In the genomic region with DNA sequence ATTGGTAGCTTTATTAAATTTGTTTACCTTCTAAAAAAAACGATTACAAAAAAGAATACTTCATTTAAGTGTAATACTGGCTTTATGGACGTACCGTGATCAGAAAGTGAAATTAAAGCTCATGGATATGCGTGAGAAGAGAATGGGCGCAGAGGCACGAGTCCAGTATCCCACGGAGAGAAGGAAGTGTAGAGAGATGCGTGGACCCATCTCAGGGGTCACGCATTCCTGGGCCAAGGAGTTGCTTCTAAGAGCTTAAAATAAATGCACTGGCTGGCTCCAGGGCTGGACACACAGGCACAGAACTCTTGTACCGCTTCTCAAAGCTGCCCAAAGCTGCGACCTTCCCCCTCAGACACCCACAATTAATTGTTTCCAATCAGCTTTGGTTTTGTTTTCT, we compare ENCODE assay signal across 18 cellular contexts. TPM values are rescaled to one million over a fixed set of nuclear protein-coding genes. Genes with fewer than 3 reads are reported as not detected.
DNase-seq lines count a peak whose midpoint lies in the region; ATAC-seq, FAIRE-seq and TF ChIP-seq lines count a peak whose summit lies in the region.
"Had no signal": no experiment of that assay in that cellular context is flagged by ENCODE, and none has a peak within 500 bp of the region (broad histone marks: within the 10 kb centered on the region; RNA-seq: fewer than 3 reads in every experiment).

No MANE protein-coding gene starts in this region.

- H3K27me3 Mint-ChIP-seq in GM23338 (ENCODE audit: insufficient read depth, low read depth, poor library complexity) (peaks cover 6% of the 10 kb centered on the region), T-cell (no peaks in the 10 kb centered on the region)
- H3K27me3 Mint-ChIP-seq: B cell had no signal

- no peaks in the 10 kb centered on the region for H3K4me1 ChIP-seq in GM23338 (ENCODE audit: insufficient read depth)
- H3K4me1 ChIP-seq in K562 (replicated peaks in 1 of 2; ENCODE audit: control insufficient read depth in 2 of 2, insufficient read depth in 2 of 2, low read length in 2 of 2): peaks cover 3 to 8% of the 10 kb centered on the region in 2 experiments; a peak in 3 of 5 replicates
- peaks cover 16 to 69% (median 33%) of the 10 kb centered on the region in 4 donors for H3K4me1 ChIP-seq in stomach

- intact Hi-C loops in K562 (cut with micrococcal nuclease): no loop called here
- intact Hi-C loops in stomach (cut with DNase I; ENCODE audit: low total_unique reads): no loop called here

- H2AFZ ChIP-seq in GM23338: no peak overlapping the region
- H2AFZ ChIP-seq in K562 (ENCODE audit: low read depth, low read length): no peak overlapping the region

- DNase-seq in GM23338 (ENCODE audit: low spot score) (no peak), K562 (ENCODE audit: extremely low read depth in 1 of 4, low spot score in 3 of 4) (no peak), stomach (no peak), T-cell (no peak)
- DNase-seq: activated CD4-positive, alpha-beta T cell treated with anti-CD3 and anti-CD28 coated beads, Interleukin-2, amount 50 U/mL, for 48 hours; amniotic stem cell; islet precursor cell; NCI-H2107; NCI-H82; SHP77 had no signal

- TF ChIP-seq POLR2A in K562 (conservative IDR thresholded peaks at IDR 0.05): no peak
- no peak for TF ChIP-seq POLR2A in stomach (IDR thresholded peaks at IDR 0.05)

- BruUV-seq in K562 (replicated peaks; lab: Mats Ljungman, UMichigan): TSS peak; percentile 79

- H3K79me2 ChIP-seq in GM23338 (replicated peaks; ENCODE audit: insufficient read depth) (no peaks in the 10 kb centered on the region), K562 (ENCODE audit: control insufficient read depth, insufficient read depth, low read length) (no peaks in the 10 kb centered on the region)

- H3K27ac ChIP-seq in GM23338 (ENCODE audit: low read depth) (peak overlapping the region; percentile 73; the same call in 1 of the 2 replicates), K562 (ENCODE audit: extremely low read depth, low read depth, low read length) (no peak overlapping the region), layer of hippocampus (ENCODE audit: low read depth, low read length) (peak overlapping the region; percentile 57), stomach (peak overlapping the region; percentile 63 to 88 (median 83))

- peaks cover 9% of the 10 kb centered on the region; the same call in 1 of the 2 replicates for H3F3A ChIP-seq in GM23338 (replicated peaks; ENCODE audit: low read depth)

- no peaks in the 10 kb centered on the region for H3K9me1 ChIP-seq in K562 (ENCODE audit: control insufficient read depth, insufficient read depth, low read length)

- FAIRE-seq in K562 (lab: Jason Lieb, UNC): no peak

- WGBS in K562 (ENCODE audit: insufficient coverage, low coverage, missing lambda C conversion rate): 66% methylated on average over 11 of the region's 11 CpGs
- WGBS in stomach, 5 donors: 64 to 81% (median 75%) methylated on average over 11 of the region's 11 CpGs

- no peaks in the 10 kb centered on the region for H3K9me3 Mint-ChIP-seq in GM23338
- H3K9me3 Mint-ChIP-seq in T-cell: peaks cover 0 to 4% (median 0%) of the 10 kb centered on the region in 3 donors
- H3K9me3 Mint-ChIP-seq: neural crest cell; T-helper 2 cell treated with Interferon-gamma antibody and Interleukin-4, amounts not matched to agents 5 μg/mL and 100 μg/mL, for 36 hours had no signal

- CTCF ChIA-PET in K562 (lab: Yijun Ruan, JAX; ENCODE audit: low intra/inter-chr PET ratio) (no interaction called here), T-cell (lab: Charles Lee) (interaction anchor here in 1 of 2 donors (0.7 kb wide), 1 partner anchor 34 kb away, joined by 7 read pairs; no protein-coding TSS in a partner anchor)

- no peak for TF ChIP-seq RAD21 in K562 (CRISPR knock-in tag; conservative IDR thresholded peaks at IDR 0.05 in 1 of 2, IDR thresholded peaks at IDR 0.05 in 1 of 2)

- H3K27me3 ChIP-seq in GM23338 (ENCODE audit: insufficient read depth) (no peaks in the 10 kb centered on the region), K562 (ENCODE audit: control insufficient read depth in 2 of 2, insufficient read depth in 2 of 2, low read length in 2 of 2) (no peaks in the 10 kb centered on the region), layer of hippocampus (ENCODE audit: control insufficient read depth, insufficient read depth, low read length) (no peaks in the 10 kb centered on the region), stomach (no peaks in the 10 kb centered on the region)
- H3K27me3 ChIP-seq: MG63 had no signal

- H3K4me2 ChIP-seq in GM23338 (no peak overlapping the region), K562 (ENCODE audit: insufficient read depth, low read length) (no peak overlapping the region)

- H3K4me1 Mint-ChIP-seq in GM23338: no peaks in the 10 kb centered on the region
- H3K4me1 Mint-ChIP-seq in T-cell: no peaks in the 10 kb centered on the region
- H3K4me1 Mint-ChIP-seq: B cell, neural crest cell had no signal

- H3K27ac Mint-ChIP-seq in GM23338 (no peak overlapping the region), T-cell (no peak overlapping the region)
- H3K27ac Mint-ChIP-seq: B cell; T-helper 2 cell treated with Interferon-gamma antibody and Interleukin-4, amounts not matched to agents 5 μg/mL and 100 μg/mL, for 36 hours had no signal

- H3K36me3 Mint-ChIP-seq in GM23338 (ENCODE audit: low read depth) (peaks cover 20% of the 10 kb centered on the region), T-cell (no peaks in the 10 kb centered on the region)

- no peaks in the 10 kb centered on the region for H3K9me2 ChIP-seq in GM23338 (ENCODE audit: insufficient read depth)

- in situ Hi-C loops in K562 (cut with MboI): no loop called here

- no peak overlapping the region for H3K9ac ChIP-seq in K562 (ENCODE audit: insufficient read depth in 1 of 2, low read depth in 2 of 2, low read length in 2 of 2)

- no peak overlapping the region for H3K4me3 Mint-ChIP-seq in GM23338
- H3K4me3 Mint-ChIP-seq in T-cell: no peak overlapping the region
- H3K4me3 Mint-ChIP-seq: B cell; neural crest cell; T-helper 2 cell treated with Interferon-gamma antibody and Interleukin-4, amounts not matched to agents 5 μg/mL and 100 μg/mL, for 36 hours had no signal

- POLR2A ChIA-PET in K562 (lab: Yijun Ruan, JAX) (interaction anchor here (1.1 to 1.6 kb wide), 3 partner anchors 10 to 19 kb away, joined by 5 to 7 read pairs (median 6); no protein-coding TSS in a partner anchor), T-cell (lab: Charles Lee) (interaction anchor here in 1 of 2 donors (0.6 kb wide), 1 partner anchor 461 kb away, joined by 10 read pairs; no protein-coding TSS in a partner anchor)

- H3K9me3 ChIP-seq in K562 (replicated peaks; ENCODE audit: control insufficient read depth, insufficient read depth, low read depth, low read length) (no peaks in the 10 kb centered on the region), stomach (no peaks in the 10 kb centered on the region)

- TF ChIP-seq CTCF in GM23338 (conservative IDR thresholded peaks at IDR 0.05; ENCODE audit: low read depth in 2 of 2) (no peak), K562 (IDR thresholded peaks at IDR 0.05 in 2 of 3, conservative IDR thresholded peaks at IDR 0.05 in 1 of 3; ENCODE audit: insufficient read depth in 2 of 3, low read depth in 1 of 3, low read length in 3 of 3) (no peak), stomach (IDR thresholded peaks at IDR 0.05) (no peak)

- H3K36me3 ChIP-seq in GM23338 (ENCODE audit: insufficient read depth) (0 out of 2 replicates have a peak, but pooled peaks cover 8% of the 10 kb centered on the region), K562 (ENCODE audit: control insufficient read depth, insufficient read depth, low read length) (peaks cover 23% of the 10 kb centered on the region; the same call in 2 of the 3 replicates), stomach (peaks cover 15 to 50% (median 47%) of the 10 kb centered on the region in 4 donors)

- H3K4me3 ChIP-seq in GM23338 (no peak overlapping the region), K562 (no peak overlapping the region), stomach (no peak overlapping the region)
- H3K4me3 ChIP-seq: MG63 had no signal

- ATAC-seq in GM23338 (no peak), K562 (no peak), T-cell (replicated peaks in 1 of 4) (no peak), HG02938 (IDR thresholded peaks at IDR 0.05; ENCODE audit: unreplicated experiment) (no peak), GM19351 (IDR thresholded peaks at IDR 0.05; ENCODE audit: unreplicated experiment) (no peak), HG03045 (IDR thresholded peaks at IDR 0.05; ENCODE audit: unreplicated experiment) (no peak)

- no peak for TF ChIP-seq EP300 in K562 (IDR thresholded peaks at IDR 0.05; ENCODE audit: low read length)
- no peak for TF ChIP-seq EP300 in stomach (IDR thresholded peaks at IDR 0.05)

- no peaks in the 10 kb centered on the region for H4K20me1 ChIP-seq in GM23338 (replicated peaks; ENCODE audit: insufficient read depth)
- no peaks in the 10 kb centered on the region for H4K20me1 ChIP-seq in K562 (replicated peaks; ENCODE audit: control insufficient read depth, insufficient read depth, low read length)

RNA-seq across cellular contexts. Expression of a gene that starts 8.7 kb away (rescaled TPM):
- total RNA-seq in GM23338 (2014; rRNA removed; shearing (Covaris generic)): 38.7 and 42.2 TPM in 2 replicates
- polyA plus RNA-seq in GM23338 (2016; fragmentation: Nextera tagmentation; extraction: Ambion mirVana): 40.6 and 41.8 TPM in 2 replicates
- 42.4 and 88.4 TPM in 2 replicates for total RNA-seq in K562 (2011; cell fraction: chromatin; rRNA removed; ENCODE audit: low replicate concordance)
- total RNA-seq in K562 (2011; cell fraction: nucleolus; rRNA removed): 65.7 and 76.1 TPM in 2 replicates
- total RNA-seq in K562 (2011; cell fraction: nucleoplasm; rRNA removed): 69.6 and 78.4 TPM in 2 replicates
- total RNA-seq in K562 (2014; rRNA removed): 154 and 188 TPM in 2 replicates
- total RNA-seq in K562 (2014; rRNA removed; fragmentation: Illumina TruSeq; extraction: Trizol): 72.8 and 75.2 TPM in 2 replicates
- 82.0 and 82.5 TPM in 2 replicates for total RNA-seq in K562 (2015; rRNA removed; fragmentation: Illumina TruSeq; extraction: Trizol)
- 106 and 111 TPM in 2 replicates for total RNA-seq in K562 (2021)
- 44.3 and 52.6 TPM in 2 replicates for polyA plus RNA-seq in K562 (2011; rRNA removed)
- polyA plus RNA-seq in K562 (2011; cell fraction: cytosol; rRNA removed): 44.2 and 55.5 TPM in 2 replicates
- 63.2 and 80.4 TPM in 2 replicates for polyA plus RNA-seq in K562 (2011; cell fraction: nucleus; rRNA removed)
- polyA plus RNA-seq in K562 (2012): 45.4 and 60.6 TPM in 2 replicates
- polyA plus RNA-seq in K562 (2014; fragmentation: Illumina TruSeq; extraction: Trizol): 39.1 and 41.6 TPM in 2 replicates
- 10 to 100 TPM; 18.2 to 26.8 TPM for polyA plus RNA-seq in K562 (2014; fragmentation: Nextera tagmentation; extraction: Ambion mirVana)
- 60.9 and 66.7 TPM in 2 replicates for polyA plus RNA-seq in K562 (2014; rRNA removed)
- polyA minus RNA-seq in K562 (2011; rRNA and poly(A)+ RNA removed): 102 and 155 TPM in 2 replicates
- 81.5 and 101 TPM in 2 replicates for polyA minus RNA-seq in K562 (2011; cell fraction: cytosol; rRNA and poly(A)+ RNA removed)
- polyA minus RNA-seq in K562 (2011; cell fraction: nucleus; rRNA and poly(A)+ RNA removed): 28.3 and 31.5 TPM in 2 replicates
- total RNA-seq in stomach: 10 to 100 TPM in 3 of 5 donors, not detected in 2; 11.9 to 20.4 (median 18.7) TPM
- polyA plus RNA-seq in stomach: 1 to 10 TPM; 3.7 to 6.5 (median 5.0) TPM
- 1 to 10 TPM in 4 of 5 donors, under 1 TPM in 1; 0.95 to 3.6 (median 2.4) TPM for total RNA-seq in T-cell

RNA-seq across cellular contexts. Expression of a gene that starts 33.1 kb away (rescaled TPM):
- 47.5 and 65.4 TPM in 2 replicates for total RNA-seq in GM23338 (2014; rRNA removed; shearing (Covaris generic))
- polyA plus RNA-seq in GM23338 (2016; fragmentation: Nextera tagmentation; extraction: Ambion mirVana): 14.7 and 15.9 TPM in 2 replicates
- total RNA-seq in K562 (2011; cell fraction: chromatin; rRNA removed; ENCODE audit: low replicate concordance): 29.2 and 60.7 TPM in 2 replicates
- 29.0 and 31.2 TPM in 2 replicates for total RNA-seq in K562 (2011; cell fraction: nucleolus; rRNA removed)
- 30.1 and 39.5 TPM in 2 replicates for total RNA-seq in K562 (2011; cell fraction: nucleoplasm; rRNA removed)
- 32.2 and 41.2 TPM in 2 replicates for total RNA-seq in K562 (2014; rRNA removed)
- 12.7 and 13.9 TPM in 2 replicates for total RNA-seq in K562 (2014; rRNA removed; fragmentation: Illumina TruSeq; extraction: Trizol)
- total RNA-seq in K562 (2015; rRNA removed; fragmentation: Illumina TruSeq; extraction: Trizol): 19.8 and 21.3 TPM in 2 replicates
- total RNA-seq in K562 (2021): 36.0 and 37.5 TPM in 2 replicates
- polyA plus RNA-seq in K562 (2011; rRNA removed): 10.8 and 13.5 TPM in 2 replicates
- polyA plus RNA-seq in K562 (2011; cell fraction: cytosol; rRNA removed): 9.4 and 26.1 TPM in 2 replicates
- 15.1 and 27.0 TPM in 2 replicates for polyA plus RNA-seq in K562 (2011; cell fraction: nucleus; rRNA removed)
- polyA plus RNA-seq in K562 (2012): 30.1 and 49.8 TPM in 2 replicates
- 47.7 and 47.8 TPM in 2 replicates for polyA plus RNA-seq in K562 (2014; fragmentation: Illumina TruSeq; extraction: Trizol)
- 1 to 10 TPM; 4.4 to 5.6 TPM for polyA plus RNA-seq in K562 (2014; fragmentation: Nextera tagmentation; extraction: Ambion mirVana)
- polyA plus RNA-seq in K562 (2014; rRNA removed): 17.4 and 24.6 TPM in 2 replicates
- 7.2 and 12.8 TPM in 2 replicates for polyA minus RNA-seq in K562 (2011; rRNA and poly(A)+ RNA removed)
- polyA minus RNA-seq in K562 (2011; cell fraction: cytosol; rRNA and poly(A)+ RNA removed): 18.5 and 26.0 TPM in 2 replicates
- 6.7 and 6.9 TPM in 2 replicates for polyA minus RNA-seq in K562 (2011; cell fraction: nucleus; rRNA and poly(A)+ RNA removed)
- total RNA-seq in stomach: 100 to 1,000 TPM; 120 to 415 (median 251) TPM
- 100 to 1,000 TPM in 2 of 3 donors, 10 to 100 TPM in 1; 82.4 to 158 (median 144) TPM for polyA plus RNA-seq in stomach
- 1 to 10 TPM in 3 of 5 donors, under 1 TPM in 2; 0.68 to 1.9 (median 1.2) TPM for total RNA-seq in T-cell

Comparison
In these comparisons a context has a peak if more than half of its experiments do, and no peak if none do; other contexts are left out.
1. RNA of a gene that starts 33.1 kb away (total RNA-seq): 120 to 415 TPM in stomach, 47.5 to 65.4 TPM in GM23338 and 12.7 to 60.7 TPM in K562; 0.68 to 1.9 TPM in T-cell; every median in the first group is over 4 times any median in the second.